ENCODE assay signal across 10 cellular contexts in genomic region chr12:51846209-51846779, GRCh38. TPM values are rescaled to one million over a fixed set of nuclear protein-coding genes. Genes with fewer than 3 reads are reported as not detected.
DNase-seq lines count a peak whose midpoint lies in the region; ATAC-seq and TF ChIP-seq lines count a peak whose summit lies in the region.
"Had no signal": no experiment of that assay in that cellular context is flagged by ENCODE, and none has a peak within 500 bp of the region (broad histone marks: within the 10 kb centered on the region; RNA-seq: fewer than 3 reads in every experiment).

No MANE protein-coding gene starts in this region.

- intact Hi-C loops in dorsolateral prefrontal cortex (cut with DNase I), result no loop called here

- TF ChIP-seq CTCF in dorsolateral prefrontal cortex (IDR thresholded peaks at IDR 0.05 in 54 of 56, conservative IDR thresholded peaks at IDR 0.05 in 2 of 56; ENCODE audit: low read depth in 1 of 56, partially characterized antibody in 56 of 56), result no peak
- TF ChIP-seq CTCF in nephron progenitor cell (IDR thresholded peaks at IDR 0.05), result no peak

- ATAC-seq in stimulated activated naive CD8-positive, alpha-beta T cell treated with anti-CD3 and anti-CD28 coated beads, Interleukin-15, Interleukin-2, amounts not matched to agents 100 U/mL and 50 U/mL, for 24 hours, result no peak
- no peak for ATAC-seq in HG03354 (IDR thresholded peaks at IDR 0.05; ENCODE audit: poor library complexity, severe bottlenecking, unreplicated experiment)
- ATAC-seq in HG02571 (IDR thresholded peaks at IDR 0.05; ENCODE audit: unreplicated experiment), result no peak

- H3K27ac Mint-ChIP-seq in stimulated activated naive CD8-positive, alpha-beta T cell treated with anti-CD3 and anti-CD28 coated beads, Interleukin-15, Interleukin-2, amounts not matched to agents 100 ng/mL and 50 ng/mL, for 24 hours, result no peak overlapping the region
- H3K27ac Mint-ChIP-seq in nephron progenitor cell, result peak overlapping the region; percentile 77

- H3K4me3 ChIP-seq in dorsolateral prefrontal cortex, result peak overlapping the region in 54 of 59 donors; percentile 41 to 80 (median 66)

- peak overlapping the region in 5 of 59 donors; percentile 21 to 81 (median 76) for H3K27ac ChIP-seq in dorsolateral prefrontal cortex

- peaks cover 0 to 69% (median 33%) of the 10 kb centered on the region in 45 donors for H3K27me3 ChIP-seq in dorsolateral prefrontal cortex

- peak overlapping the region; percentile 77 for H3K4me3 Mint-ChIP-seq in stimulated activated naive CD8-positive, alpha-beta T cell treated with anti-CD3 and anti-CD28 coated beads, Interleukin-15, Interleukin-2, amounts not matched to agents 100 ng/mL and 50 ng/mL, for 24 hours
- H3K4me3 Mint-ChIP-seq in nephron progenitor cell, result peak overlapping the region; percentile 89

- peaks cover 41% of the 10 kb centered on the region for H3K27me3 Mint-ChIP-seq in stimulated activated naive CD8-positive, alpha-beta T cell treated with anti-CD3 and anti-CD28 coated beads, Interleukin-15, Interleukin-2, amounts not matched to agents 100 ng/mL and 50 ng/mL, for 24 hours
- H3K27me3 Mint-ChIP-seq in nephron progenitor cell (ENCODE audit: low read depth, poor library complexity), result no peaks in the 10 kb centered on the region

- H3K9me3 Mint-ChIP-seq in stimulated activated naive CD8-positive, alpha-beta T cell treated with anti-CD3 and anti-CD28 coated beads, Interleukin-15, Interleukin-2, amounts not matched to agents 100 ng/mL and 50 ng/mL, for 24 hours, result no peaks in the 10 kb centered on the region
- H3K9me3 Mint-ChIP-seq in nephron progenitor cell, result no peaks in the 10 kb centered on the region

- peaks cover 12% of the 10 kb centered on the region for H3K4me1 Mint-ChIP-seq in stimulated activated naive CD8-positive, alpha-beta T cell treated with anti-CD3 and anti-CD28 coated beads, Interleukin-15, Interleukin-2, amounts not matched to agents 100 ng/mL and 50 ng/mL, for 24 hours (ENCODE audit: low read depth)
- H3K4me1 Mint-ChIP-seq in nephron progenitor cell, result peaks cover 73% of the 10 kb centered on the region

- DNase-seq in stimulated activated naive CD8-positive, alpha-beta T cell treated with anti-CD3 and anti-CD28 coated beads, Interleukin-15, Interleukin-2, amounts not matched to agents 100 U/mL and 50 U/mL, for 24 hours, result no peak
- no peak for DNase-seq in dorsolateral prefrontal cortex
- no peak for DNase-seq in nephron progenitor cell
- DNase-seq in GM19238 (ENCODE audit: insufficient read length, low spot score), result no peak
- no peak for DNase-seq in GOT3 (lab: John Stamatoyannopoulos, UW)
- DNase-seq: COR-L47 had no signal

- H3K36me3 Mint-ChIP-seq in stimulated activated naive CD8-positive, alpha-beta T cell treated with anti-CD3 and anti-CD28 coated beads, Interleukin-15, Interleukin-2, amounts not matched to agents 100 ng/mL and 50 ng/mL, for 24 hours (ENCODE audit: low read depth), result no peaks in the 10 kb centered on the region
- no peaks in the 10 kb centered on the region for H3K36me3 Mint-ChIP-seq in nephron progenitor cell (ENCODE audit: low read depth)

RNA-seq across cellular contexts. Expression of gene FIGNL2, which starts 2.2 kb away (rescaled TPM):
- 1 to 10 TPM in 119 of 120 experiments, under 1 TPM in 1; 0.93 to 4.3 (median 2.1) TPM for total RNA-seq in dorsolateral prefrontal cortex

RNA-seq across cellular contexts. Expression of gene ANKRD33, which starts 41.6 kb away (rescaled TPM):
- total RNA-seq in dorsolateral prefrontal cortex, result 1 to 10 TPM in 2 of 120 experiments, under 1 TPM in 30, not detected in 88; 0.17 to 1.7 (median 0.37) TPM
- total RNA-seq: subcutaneous adipose tissue had no signal
